ENCODE assay signal across 29 cellular contexts in the genomic region with DNA sequence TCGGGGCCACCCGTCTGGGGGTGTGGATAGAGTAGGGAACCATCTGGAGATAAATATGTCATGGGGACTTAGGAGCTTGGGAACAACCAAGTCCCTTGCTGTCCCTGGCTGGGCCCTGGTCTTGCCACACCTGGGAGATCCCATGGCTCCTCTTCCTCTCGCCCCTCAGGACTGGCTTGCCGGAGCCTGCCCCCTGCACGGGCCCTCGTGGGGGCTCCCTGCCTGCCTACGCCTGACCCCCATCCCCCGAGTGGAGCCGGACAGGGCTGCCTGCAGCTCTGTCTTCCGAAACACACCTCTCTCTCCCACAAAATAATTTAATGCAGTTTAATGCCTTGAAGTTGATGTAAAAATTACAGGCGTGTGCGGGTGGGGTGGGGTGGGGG.
"Had no signal": no experiment of that assay in that cellular context is flagged by ENCODE, and none has a peak within 500 bp of the region (broad histone marks: within the 10 kb centered on the region; RNA-seq: fewer than 3 reads in every experiment).

No MANE protein-coding gene starts in this region.

- H3K36me3 ChIP-seq: esophagus muscularis mucosa, gastrocnemius medialis, heart right ventricle, WERI-Rb-1 had no signal

- FAIRE-seq: astrocyte, colon had no signal

- H3K9me3 ChIP-seq: esophagus muscularis mucosa, gastrocnemius medialis, heart right ventricle had no signal

- H3K27ac ChIP-seq: esophagus muscularis mucosa, foreskin keratinocyte, gastrocnemius medialis, heart right ventricle, hepatocyte, WERI-Rb-1 had no signal

- ATAC-seq: activated CD4-positive, CD25-positive, alpha-beta regulatory T cell treated with anti-CD3 and anti-CD28 coated beads, Interleukin-2, amount 50 U/mL, for 24 hours; activated CD8-positive, alpha-beta T cell treated with anti-CD3 and anti-CD28 coated beads for 36 hours; activated T-cell treated with anti-CD3 and anti-CD28 coated beads, Interleukin-2, amount 50 U/mL, for 4 hours; activated T-helper 17 cell treated with anti-CD3 and anti-CD28 coated beads, Interleukin-2, amount 50 U/mL, for 72 hours; effector memory CD8-positive, alpha-beta T cell; heart right ventricle had no signal

- H3K79me2 ChIP-seq: hepatocyte had no signal

- H3K27me3 ChIP-seq: esophagus muscularis mucosa, gastrocnemius medialis, heart right ventricle, hepatocyte had no signal

- H3K4me3 ChIP-seq: esophagus muscularis mucosa, gastrocnemius medialis, heart right ventricle, hepatocyte had no signal

- H3K4me1 ChIP-seq: esophagus muscularis mucosa, foreskin keratinocyte, gastrocnemius medialis, heart right ventricle had no signal

- H2AFZ ChIP-seq: hepatocyte had no signal

- DNase-seq: activated B cell treated with CpG ODN at 0.5 μM for 24 hours; activated CD4-positive, alpha-beta T cell treated with anti-CD3 and anti-CD28 coated beads for 48 hours; activated CD4-positive, alpha-beta T cell treated with anti-CD3 and anti-CD28 coated beads, Interleukin-2, amount 50 U/mL, for 1 hour; activated CD4-positive, alpha-beta T cell treated with anti-CD3 and anti-CD28 coated beads, Interleukin-2, amount 50 U/mL, for 48 hours; activated CD8-positive, alpha-beta memory T cell treated with anti-CD3 and anti-CD28 coated beads for 24 hours; activated CD8-positive, alpha-beta T cell treated with anti-CD3 and anti-CD28 coated beads for 36 hours; activated effector memory CD4-positive, alpha-beta T cell treated with Interleukin-2 at 50 U/mL for 16 hours; activated gamma-delta T cell treated with Interleukin-2 at 50 U/mL for 16 hours; activated naive CD4-positive, alpha-beta T cell treated with anti-CD3 and anti-CD28 coated beads, Interleukin-2, amount 50 U/mL, for 16 hours; activated naive CD4-positive, alpha-beta T cell treated with Interleukin-2 at 50 U/mL for 16 hours; activated T-cell treated with anti-CD3 and anti-CD28 coated beads, Interleukin-2, amount 50 U/mL, for 4 hours; amniotic stem cell; anterior cingulate cortex; cortex of kidney; dermis blood vessel endothelial cell; effector CD4-positive, alpha-beta T cell; effector memory CD8-positive, alpha-beta T cell; erythroblast; foreskin keratinocyte; gastrocnemius medialis; heart right ventricle; T1000; WERI-Rb-1 had no signal
